1 cellular context compared by ENCODE assay signal in the genomic region with DNA sequence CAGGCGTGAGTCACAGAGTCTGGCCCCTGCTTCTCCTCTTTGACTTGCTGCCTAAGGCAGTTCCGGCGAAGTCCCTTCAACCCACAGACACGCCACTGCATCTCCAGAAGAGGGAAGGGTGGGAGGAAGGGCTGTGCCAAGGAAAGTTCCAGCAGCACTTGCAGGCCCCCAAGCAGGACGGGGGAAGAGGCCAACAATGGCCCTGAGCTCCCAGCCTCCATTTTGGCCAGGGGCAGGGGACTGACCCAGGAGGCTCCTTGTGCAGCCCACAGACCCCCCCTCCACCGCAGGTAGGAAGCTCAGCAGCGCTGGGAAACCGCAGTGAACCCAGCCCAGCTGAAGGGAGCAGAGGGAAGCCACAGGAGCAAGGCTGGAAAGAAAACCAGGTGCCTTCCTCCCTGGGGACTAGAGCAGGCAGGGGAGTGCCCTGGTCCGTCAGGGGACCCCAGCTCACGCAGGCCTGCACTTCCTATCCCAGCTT.
TF ChIP-seq lines count a peak whose summit lies in the region.

No MANE protein-coding gene starts in this region.

TF ChIP-seq in IMR-90, 13 proteins besides CTCF, POLR2A, EP300 and RAD21 (continued from another document):
- TF ChIP-seq ELK1 (IDR thresholded peaks at IDR 0.05; ENCODE audit: borderline replicate concordance, low read depth, low read length) (no peak), CHD1 (IDR thresholded peaks at IDR 0.05; ENCODE audit: low read depth, low read length) (no peak), BHLHE40 (IDR thresholded peaks at IDR 0.05; ENCODE audit: low read depth, low read length) (no peak), USF2 (IDR thresholded peaks at IDR 0.05; ENCODE audit: low read depth, low read length) (no peak), MAZ (IDR thresholded peaks at IDR 0.05; ENCODE audit: borderline replicate concordance, low read depth, low read length) (no peak), FOS (IDR thresholded peaks at IDR 0.05; ENCODE audit: low read depth, low read length) (no peak), NFE2L2 (IDR thresholded peaks at IDR 0.05; ENCODE audit: low read depth, low read length) (no peak), CEBPB (IDR thresholded peaks at IDR 0.05; ENCODE audit: low read depth, low read length) (no peak), MXI1 (IDR thresholded peaks at IDR 0.05; ENCODE audit: borderline replicate concordance, low read depth, low read length) (no peak)
